In the genomic region with DNA sequence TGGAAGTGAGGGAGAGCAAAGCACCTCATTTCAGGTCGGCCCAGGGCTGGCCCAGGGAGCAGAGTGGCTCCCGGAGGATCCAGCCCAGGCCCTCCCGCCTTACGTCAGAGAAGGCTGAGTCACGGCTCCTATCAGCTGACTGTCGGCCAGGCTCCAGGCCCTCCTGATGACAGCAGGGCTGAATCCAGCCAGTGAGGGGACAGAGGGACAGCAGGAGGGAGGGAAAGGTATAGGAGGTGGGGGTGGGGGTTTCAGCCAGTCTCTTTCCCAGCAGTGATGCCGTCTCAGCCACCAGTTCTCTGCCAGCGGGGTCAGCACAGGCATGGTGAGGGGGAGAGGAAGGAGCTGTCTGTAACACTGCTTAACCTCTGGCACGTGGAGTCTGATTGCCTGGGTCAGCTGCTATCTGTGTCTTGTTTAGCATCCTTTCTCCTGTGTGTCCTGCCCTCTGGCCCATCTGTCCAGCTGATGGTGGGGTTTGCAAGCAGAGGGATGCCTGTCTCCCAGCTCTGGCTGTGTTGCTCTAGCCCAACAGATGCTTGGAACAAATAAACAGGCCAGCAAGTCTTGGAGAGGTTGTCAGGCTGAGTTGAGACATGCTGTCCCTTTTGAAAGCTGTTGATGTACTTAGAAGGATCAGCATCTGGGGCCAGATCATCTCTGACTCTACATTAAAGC, we compare ENCODE assay signal across 8 cellular contexts.
A peak's percentile ranks its signal among the peaks of the same experiment; 100 is the strongest.
DNase-seq lines count a peak whose midpoint lies in the region; ATAC-seq and TF ChIP-seq lines count a peak whose summit lies in the region.

No MANE protein-coding gene starts in this region.

- POLR2A ChIA-PET in MCF 10A (lab: Yijun Ruan, JAX): no interaction called here

- H3K27me3 Mint-ChIP-seq in MCF 10A (ENCODE audit: insufficient read depth, unreplicated experiment): no peaks in the 10 kb centered on the region
- peaks cover 11% of the 10 kb centered on the region for H3K27me3 Mint-ChIP-seq in endothelial cell (ENCODE audit: unreplicated experiment)

- peaks cover 2% of the 10 kb centered on the region for H3K27me3 ChIP-seq in layer of hippocampus (ENCODE audit: control insufficient read depth, insufficient read depth, low read length)

- H3K4me1 Mint-ChIP-seq in MCF 10A (ENCODE audit: insufficient read depth, unreplicated experiment) (peaks cover 9% of the 10 kb centered on the region), endothelial cell (ENCODE audit: unreplicated experiment) (peaks cover 31% of the 10 kb centered on the region)

- DNase-seq in HT1080 (ENCODE audit: low read depth) (peak; percentile 77), MCF 10A (ENCODE audit: unreplicated experiment) (peak; percentile 85), substantia nigra (lab: John Stamatoyannopoulos, UW) (peak in 25 of 49 donors; percentile 3 to 62 (median 16)), NCI-H187 (lab: John Stamatoyannopoulos, UW) (no peak), endothelial cell (ENCODE audit: low spot score) (no peak)

- H3K9me3 Mint-ChIP-seq in MCF 10A (ENCODE audit: unreplicated experiment): no peaks in the 10 kb centered on the region
- no peaks in the 10 kb centered on the region for H3K9me3 Mint-ChIP-seq in endothelial cell (ENCODE audit: unreplicated experiment)

- no peak for ATAC-seq in GM21723 (IDR thresholded peaks at IDR 0.05; ENCODE audit: unreplicated experiment)
- no peak for ATAC-seq in GM21737 (IDR thresholded peaks at IDR 0.05; ENCODE audit: unreplicated experiment)

- BruUV-seq in MCF 10A (replicated peaks; lab: Mats Ljungman, UMichigan): no TSS peak

- intact Hi-C loops in MCF 10A (cut with micrococcal nuclease): no loop called here

- CTCF ChIA-PET in MCF 10A (lab: Yijun Ruan, JAX): interaction anchor here (1.1 kb wide), 1 partner anchor 14 kb away, joined by 3 read pairs; no protein-coding TSS in a partner anchor

- H3K36me3 Mint-ChIP-seq in MCF 10A (ENCODE audit: insufficient read depth, unreplicated experiment) (no peaks in the 10 kb centered on the region), endothelial cell (ENCODE audit: low read depth, unreplicated experiment) (no peaks in the 10 kb centered on the region)

- H3K27ac ChIP-seq in layer of hippocampus (ENCODE audit: low read depth, low read length) (peak overlapping the region; percentile 30), substantia nigra (ENCODE audit: low read depth, low read length, poor library complexity, severe bottlenecking) (no peak overlapping the region)

- H3K27ac Mint-ChIP-seq in MCF 10A (ENCODE audit: low read depth, unreplicated experiment) (peak overlapping the region; percentile 81), endothelial cell (ENCODE audit: unreplicated experiment) (no peak overlapping the region)

- TF ChIP-seq CTCF in MCF 10A (IDR thresholded peaks at IDR 0.05; ENCODE audit: unreplicated experiment) (no peak), endothelial cell (IDR thresholded peaks at IDR 0.05; ENCODE audit: unreplicated experiment) (no peak)

- H3K4me3 Mint-ChIP-seq in MCF 10A (ENCODE audit: unreplicated experiment): no peak overlapping the region
- H3K4me3 Mint-ChIP-seq in endothelial cell (ENCODE audit: unreplicated experiment): no peak overlapping the region

Comparison
In these comparisons a context has a peak if more than half of its experiments do, and no peak if none do; other contexts are left out.
1. DNase-seq: peak in HT1080 (single experiment), MCF 10A (single experiment) and substantia nigra (25 of 49); none in NCI-H187 (0 of 2) and endothelial cell (single experiment).